14 cellular contexts compared by ENCODE assay signal in the genomic region with DNA sequence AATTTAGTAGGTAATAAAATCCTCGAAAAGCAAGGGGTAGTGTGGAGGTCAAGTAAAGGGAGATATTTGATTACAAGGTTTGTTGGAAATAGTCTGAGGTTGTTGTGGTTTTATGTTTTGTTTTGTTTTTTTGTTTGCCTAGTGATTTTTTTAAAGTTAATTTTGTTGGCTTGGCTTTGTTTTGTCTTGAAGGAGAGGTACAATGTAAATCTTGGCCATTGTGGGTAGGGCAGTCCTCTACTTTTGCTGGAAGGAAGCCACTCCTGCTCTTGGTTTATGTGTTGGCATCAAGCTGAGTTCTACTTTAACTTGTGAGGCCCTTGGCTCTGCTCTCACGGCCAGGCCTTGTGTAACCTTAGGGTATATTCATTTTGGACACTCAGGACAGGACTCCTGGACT. TPM values are rescaled to one million over a fixed set of nuclear protein-coding genes. Genes with fewer than 3 reads are reported as not detected.
DNase-seq lines count a peak whose midpoint lies in the region; TF ChIP-seq lines count a peak whose summit lies in the region.
"Had no signal": no experiment of that assay in that cellular context is flagged by ENCODE, and none has a peak within 500 bp of the region (broad histone marks: within the 10 kb centered on the region; RNA-seq: fewer than 3 reads in every experiment).

No MANE protein-coding gene starts in this region.

- DNase-seq in astrocyte of the spinal cord (ENCODE audit: low read depth, low spot score) = peak; percentile 40
- no peak for DNase-seq in mesendoderm
- no peak for DNase-seq in activated gamma-delta T cell treated with Interleukin-2 at 50 U/mL for 16 hours
- DNase-seq in effector memory CD4-positive, alpha-beta T cell = no peak
- DNase-seq in activated effector memory CD4-positive, alpha-beta T cell treated with Interleukin-2 at 50 U/mL for 16 hours = no peak
- DNase-seq: activated naive CD8-positive, alpha-beta T cell treated with anti-CD3 and anti-CD28 coated beads, Interleukin-2, amount 10 ng/mL, durations not matched to agents 7 days and 5 days; AML-193; central memory CD4-positive, alpha-beta T cell; midbrain; NCI-H1105 treated with DMSO at 0.1 percent for 48 hours; stomach; T-helper 2 cell had no signal

- H4K20me1 ChIP-seq in Loucy (ENCODE audit: insufficient read depth, low read length, poor library complexity, severe bottlenecking) = peaks cover 44% of the 10 kb centered on the region

- H3K4me1 ChIP-seq in Loucy (ENCODE audit: insufficient read depth, low read length, poor library complexity, severe bottlenecking) (peaks cover 59% of the 10 kb centered on the region), mesendoderm (ENCODE audit: control insufficient read depth, low read depth, low read length) (peaks cover 22% of the 10 kb centered on the region), skeletal muscle satellite cell (ENCODE audit: control insufficient read depth, insufficient read depth, low read length) (peaks cover 47% of the 10 kb centered on the region)
- no peaks in the 10 kb centered on the region for H3K4me1 ChIP-seq in effector memory CD4-positive, alpha-beta T cell (ENCODE audit: control insufficient read depth, insufficient read depth, low read length, poor library complexity, severe bottlenecking)

- H3K4me3 ChIP-seq in Loucy (ENCODE audit: low read length, poor library complexity, severe bottlenecking) (peak overlapping the region; percentile 81), astrocyte of the spinal cord (ENCODE audit: low read depth, low read length) (no peak overlapping the region), mesendoderm (ENCODE audit: low read length) (no peak overlapping the region), skeletal muscle satellite cell (ENCODE audit: low read length) (no peak overlapping the region)
- no peak overlapping the region for H3K4me3 ChIP-seq in effector memory CD4-positive, alpha-beta T cell (ENCODE audit: insufficient read depth, low read depth, low read length, poor library complexity, severe bottlenecking)

- H2BK15ac ChIP-seq in mesendoderm (replicated peaks; ENCODE audit: low read depth) = no peak overlapping the region

- H3K36me3 ChIP-seq in Loucy (ENCODE audit: insufficient read depth, low read length) (no peaks in the 10 kb centered on the region), mesendoderm (ENCODE audit: control insufficient read depth, insufficient read depth, low read length) (no peaks in the 10 kb centered on the region), skeletal muscle satellite cell (ENCODE audit: insufficient read depth, low read length) (no peaks in the 10 kb centered on the region)
- H3K36me3 ChIP-seq in effector memory CD4-positive, alpha-beta T cell (ENCODE audit: control insufficient read depth, insufficient read depth, low read length) = no peaks in the 10 kb centered on the region
- H3K36me3 ChIP-seq: stomach had no signal

- no peak overlapping the region for H2AFZ ChIP-seq in Loucy (ENCODE audit: low read length)

- H3K9me3 ChIP-seq in Loucy (ENCODE audit: insufficient read depth, low read depth, low read length) = no peaks in the 10 kb centered on the region
- no peaks in the 10 kb centered on the region for H3K9me3 ChIP-seq in skeletal muscle satellite cell (replicated peaks; ENCODE audit: low read length)
- no peaks in the 10 kb centered on the region for H3K9me3 ChIP-seq in effector memory CD4-positive, alpha-beta T cell (ENCODE audit: control insufficient read depth, low read length)
- H3K9me3 ChIP-seq: stomach had no signal

- H2BK120ac ChIP-seq in mesendoderm (ENCODE audit: low read depth, low read length) = no peak overlapping the region

- no peak overlapping the region for H2AK5ac ChIP-seq in mesendoderm (ENCODE audit: low read length)

- no peak overlapping the region for H3K18ac ChIP-seq in mesendoderm (ENCODE audit: low read length)

- peak overlapping the region; percentile 26 for H3K56ac ChIP-seq in mesendoderm (ENCODE audit: low read length)

- H3K4me2 ChIP-seq in Loucy (ENCODE audit: low read depth, low read length, poor library complexity, severe bottlenecking) (peak overlapping the region; percentile 91), mesendoderm (ENCODE audit: low read length) (peak overlapping the region; percentile 4), skeletal muscle satellite cell (ENCODE audit: low read length) (peak overlapping the region; percentile 44)

- H3K79me2 ChIP-seq in Loucy (ENCODE audit: insufficient read depth, low read length) (peaks cover 81% of the 10 kb centered on the region), mesendoderm (ENCODE audit: control insufficient read depth, insufficient read depth, low read length) (peaks cover 78% of the 10 kb centered on the region)

- H3F3A ChIP-seq in Loucy (ENCODE audit: low read depth) = no peaks in the 10 kb centered on the region

- no peaks in the 10 kb centered on the region for H3K9me2 ChIP-seq in Loucy (replicated peaks; ENCODE audit: low read depth, low read length)

- H4K5ac ChIP-seq in mesendoderm (ENCODE audit: low read length) = no peak overlapping the region

- peaks cover 7% of the 10 kb centered on the region for H3K79me1 ChIP-seq in mesendoderm (ENCODE audit: low read length)

- WGBS in mesendoderm (ENCODE audit: extremely low coverage, insufficient coverage, low lambda C conversion rate) = no CpG with 5 or more reads among the region's 2 CpGs

- in situ Hi-C loops in astrocyte of the spinal cord (cut with HindIII; ENCODE audit: low sequenced_read_pairs) = no loop called here

- H4K8ac ChIP-seq in mesendoderm (ENCODE audit: low read depth, low read length) = no peak overlapping the region

- no peak overlapping the region for H2BK5ac ChIP-seq in mesendoderm (ENCODE audit: low read length)

- no peak overlapping the region for H3K23ac ChIP-seq in mesendoderm (ENCODE audit: low read length)

- H3K27me3 ChIP-seq in Loucy (ENCODE audit: insufficient read depth, low read length, poor library complexity, severe bottlenecking) (peaks cover 4% of the 10 kb centered on the region), mesendoderm (ENCODE audit: insufficient read depth, low read length, poor library complexity) (no peaks in the 10 kb centered on the region), skeletal muscle satellite cell (ENCODE audit: control insufficient read depth, insufficient read depth, low read length) (no peaks in the 10 kb centered on the region)
- H3K27me3 ChIP-seq in effector memory CD4-positive, alpha-beta T cell (replicated peaks; ENCODE audit: control insufficient read depth, insufficient read depth, low read length, poor library complexity, severe bottlenecking) = peaks cover 12% of the 10 kb centered on the region

- H3K27ac ChIP-seq in mesendoderm (ENCODE audit: low read depth, low read length) = no peak overlapping the region
- no peak overlapping the region for H3K27ac ChIP-seq in effector memory CD4-positive, alpha-beta T cell (ENCODE audit: insufficient read depth, low read length, poor library complexity, severe bottlenecking)

- TF ChIP-seq CTCF in Loucy (conservative IDR thresholded peaks at IDR 0.05; ENCODE audit: low read length) = no peak
- TF ChIP-seq CTCF in astrocyte of the spinal cord (IDR thresholded peaks at IDR 0.05; ENCODE audit: low read depth, low read length) = no peak

- peak overlapping the region; percentile 94 for H3K9ac ChIP-seq in Loucy (ENCODE audit: low read depth, low read length, poor library complexity, severe bottlenecking)
- peak overlapping the region; percentile 31 for H3K9ac ChIP-seq in mesendoderm (ENCODE audit: low read length)
- H3K9ac ChIP-seq in skeletal muscle satellite cell (ENCODE audit: low read depth, low read length) = no peak overlapping the region

- no peak overlapping the region for H3K4ac ChIP-seq in mesendoderm (ENCODE audit: low read depth, low read length)

RNA-seq across cellular contexts. Expression of a gene that starts 3.2 kb away (rescaled TPM):
- 37.8 TPM for polyA plus RNA-seq in mesendoderm (2013, experiment 1 of 2)
- polyA plus RNA-seq in mesendoderm (2013, experiment 2 of 2) = 36.9 TPM
- 31.4 and 31.9 TPM in 2 replicates for total RNA-seq in skeletal muscle satellite cell (2012; rRNA removed)

Comparison
In these comparisons a context has a peak if more than half of its experiments do, and no peak if none do; other contexts are left out.
1. H3K4me2 ChIP-seq: peak in every context shown above with its lines; median percentile 91 in Loucy; 44 in skeletal muscle satellite cell; 4 in mesendoderm.